Comparison of ENCODE assay signal across 11 cellular contexts in the genomic region with DNA sequence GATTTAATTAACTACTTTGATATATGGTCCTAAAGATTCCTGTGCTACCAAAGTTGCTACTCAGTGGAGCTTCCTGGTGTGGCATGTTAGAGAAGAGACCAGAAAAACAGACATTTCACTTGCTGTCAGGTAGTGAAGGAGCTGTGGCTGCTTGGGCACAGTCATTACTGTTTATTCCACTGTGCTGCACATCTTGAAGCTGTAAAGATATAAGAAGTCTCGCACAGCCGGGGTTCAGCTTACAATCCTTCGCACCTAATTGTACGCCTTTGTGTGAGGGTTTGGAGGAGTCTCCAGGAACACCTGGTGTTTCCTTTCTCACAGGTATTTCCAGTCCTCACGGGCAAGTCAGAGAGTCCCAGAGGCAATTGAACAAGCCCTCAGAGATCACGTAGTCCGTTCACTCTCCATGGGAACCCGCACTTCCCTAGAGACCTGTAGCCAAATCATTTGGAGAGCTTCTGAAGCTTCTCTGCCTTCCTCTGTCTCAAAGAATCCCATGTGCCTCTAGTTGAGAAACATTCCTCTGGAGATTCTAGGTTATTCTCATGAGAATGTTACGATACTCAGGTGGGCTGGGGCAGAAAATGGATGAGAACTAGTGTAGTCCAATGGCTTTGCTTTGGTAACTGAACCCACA. TPM values are rescaled to one million over a fixed set of nuclear protein-coding genes. Genes with fewer than 3 reads are reported as not detected.
A peak's percentile ranks its signal among the peaks of the same experiment; 100 is the strongest.
DNase-seq lines count a peak whose midpoint lies in the region; ATAC-seq, FAIRE-seq and TF ChIP-seq lines count a peak whose summit lies in the region.
"Had no signal": no experiment of that assay in that cellular context is flagged by ENCODE, and none has a peak within 500 bp of the region (broad histone marks: within the 10 kb centered on the region; RNA-seq: fewer than 3 reads in every experiment).

No MANE protein-coding gene starts in this region.

- peaks cover 97% of the 10 kb centered on the region for H3K4me1 Mint-ChIP-seq in activated B cell treated with CpG ODN at 0.5 μM for 24 hours

- H3K36me3 ChIP-seq in A673 (ENCODE audit: insufficient read depth, low read length, poor library complexity, severe bottlenecking) (no peaks in the 10 kb centered on the region), MG63 (no peaks in the 10 kb centered on the region)
- H3K36me3 ChIP-seq: sigmoid colon had no signal

- H3K27ac Mint-ChIP-seq in activated B cell treated with CpG ODN at 0.5 μM for 24 hours: peak overlapping the region; percentile 98

- H3K27me3 ChIP-seq in A673 (replicated peaks; ENCODE audit: insufficient read depth, low read depth, low read length, poor library complexity) (no peaks in the 10 kb centered on the region), mononuclear cell (ENCODE audit: insufficient read depth, low read length) (no peaks in the 10 kb centered on the region), MG63 (no peaks in the 10 kb centered on the region)
- H3K27me3 ChIP-seq: sigmoid colon had no signal

- DNase-seq in A673 (ENCODE audit: low spot score): no peak
- DNase-seq in GM19239 (ENCODE audit: insufficient read length, low spot score): no peak
- DNase-seq in activated B cell treated with CpG ODN at 0.5 μM for 24 hours: no peak
- no peak for DNase-seq in MG63
- DNase-seq in pons (ENCODE audit: low spot score): no peak
- DNase-seq: sigmoid colon, SW 1271 had no signal

- no peaks in the 10 kb centered on the region for H3K27me3 Mint-ChIP-seq in activated B cell treated with CpG ODN at 0.5 μM for 24 hours

- no peak for ATAC-seq in activated B cell treated with CpG ODN at 0.5 μM for 24 hours (ENCODE audit: low read depth)
- no peak for ATAC-seq in HG02970 (IDR thresholded peaks at IDR 0.05; ENCODE audit: low FRiP score, unreplicated experiment)
- no peak for ATAC-seq in HG03460 (IDR thresholded peaks at IDR 0.05; ENCODE audit: unreplicated experiment)
- ATAC-seq: HepG2 had no signal

- H3K9me3 ChIP-seq in A673 (ENCODE audit: low read depth, low read length, poor library complexity, severe bottlenecking) (no peaks in the 10 kb centered on the region), mononuclear cell (ENCODE audit: low read depth, low read length) (no peaks in the 10 kb centered on the region), MG63 (no peaks in the 10 kb centered on the region)
- H3K9me3 ChIP-seq: sigmoid colon had no signal

- BruUV-seq in A673 (replicated peaks; lab: Mats Ljungman, UMichigan): no TSS peak

- peak; percentile 85 for FAIRE-seq in GM19239 (lab: Jason Lieb, UNC)
- FAIRE-seq: HepG2 had no signal

- H3K36me3 Mint-ChIP-seq in activated B cell treated with CpG ODN at 0.5 μM for 24 hours (ENCODE audit: low read depth): peaks cover 43% of the 10 kb centered on the region

- peak overlapping the region; percentile 12 for H3K27ac ChIP-seq in A673 (ENCODE audit: low read depth, low read length, poor library complexity, severe bottlenecking)
- H3K27ac ChIP-seq: sigmoid colon had no signal

- TF ChIP-seq CTCF in A673 (conservative IDR thresholded peaks at IDR 0.05; ENCODE audit: low read depth, low read length) (no peak), activated B cell treated with CpG ODN at 0.5 μM for 24 hours (IDR thresholded peaks at IDR 0.05) (no peak)

- no peaks in the 10 kb centered on the region for H3K9me3 Mint-ChIP-seq in activated B cell treated with CpG ODN at 0.5 μM for 24 hours

- H3K4me3 ChIP-seq in A673 (ENCODE audit: low read depth, low read length, poor library complexity, severe bottlenecking) (no peak overlapping the region), mononuclear cell (ENCODE audit: low read length) (peak overlapping the region; percentile 78), MG63 (no peak overlapping the region)
- H3K4me3 ChIP-seq: sigmoid colon had no signal

- CTCF ChIA-PET in A673 (lab: Charles Lee) (no interaction called here), activated B cell treated with CpG ODN at 0.5 μM for 24 hours (lab: Charles Lee) (interaction anchor here (0.6 to 9.7 kb wide), 8 partner anchors 7 to 577 kb away, joined by 3 to 111 read pairs (median 3); no protein-coding TSS in a partner anchor)

- H3K4me3 Mint-ChIP-seq in activated B cell treated with CpG ODN at 0.5 μM for 24 hours: peak overlapping the region; percentile 94

- POLR2A ChIA-PET in A673 (lab: Charles Lee; ENCODE audit: low non-redundant PET) (no interaction called here), activated B cell treated with CpG ODN at 0.5 μM for 24 hours (lab: Charles Lee) (interaction anchor here (1.0 to 2.6 kb wide), 7 partner anchors 7 to 236 kb away, joined by 3 to 14 read pairs (median 4); a partner anchor contains a TSS)

- H3K4me1 ChIP-seq in A673 (ENCODE audit: insufficient read depth, low read length, poor library complexity, severe bottlenecking): peaks cover 30% of the 10 kb centered on the region
- H3K4me1 ChIP-seq in mononuclear cell (ENCODE audit: insufficient read depth, low read length): peaks cover 97% of the 10 kb centered on the region
- H3K4me1 ChIP-seq: sigmoid colon had no signal

- intact Hi-C loops in A673 (cut with micrococcal nuclease; ENCODE audit: unreplicated experiment) (no loop called here), activated B cell treated with CpG ODN at 0.5 μM for 24 hours (cut with micrococcal nuclease) (loop anchor here (5.0 kb wide), 3 partner anchors 238 to 467 kb away; a partner anchor contains a TSS)

RNA-seq across cellular contexts. Expression of a gene that starts 4.1 kb away (rescaled TPM):
- total RNA-seq in A673 (2021): 82.9 and 112 TPM in 2 replicates
- 229 and 272 TPM in 2 replicates for total RNA-seq in activated B cell treated with CpG ODN at 0.5 μM for 24 hours
- 425 TPM for total RNA-seq in mononuclear cell
- total RNA-seq in MG63 (2014; rRNA removed; shearing (Covaris generic); ENCODE audit: low replicate concordance): 17.3 and 17.9 TPM in 2 replicates
